1 cellular context compared by ENCODE assay signal in the genomic region with DNA sequence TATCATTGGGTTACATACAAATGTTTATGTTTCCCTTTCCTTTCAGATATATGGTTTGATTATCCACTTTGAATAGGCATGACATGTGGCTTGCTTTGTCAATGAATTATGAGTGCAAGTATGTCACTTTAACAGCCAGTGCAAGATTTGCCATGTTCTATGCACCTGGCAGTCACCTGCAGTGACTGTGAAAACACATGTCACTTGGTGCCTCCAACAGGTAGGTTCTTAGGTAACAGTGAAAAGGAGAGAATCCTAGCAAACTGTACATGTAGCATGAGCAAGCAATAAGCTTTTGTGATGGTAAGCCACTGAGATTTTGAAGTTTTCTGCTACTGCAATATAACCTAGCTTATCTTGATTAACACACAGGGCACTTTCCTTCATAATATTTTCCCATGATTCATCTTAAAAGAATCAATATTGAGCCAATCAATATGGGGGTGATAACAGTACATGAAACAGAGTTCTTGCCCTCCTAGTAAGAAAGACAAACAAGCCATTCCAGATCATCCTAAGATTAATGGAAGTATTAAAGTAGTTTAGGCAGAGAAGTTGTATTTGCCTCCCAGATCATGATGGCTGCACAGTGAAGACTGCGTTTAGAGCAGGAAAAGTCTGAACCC.
TF ChIP-seq lines count a peak whose summit lies in the region.

No MANE protein-coding gene starts in this region.

TF ChIP-seq in HepG2, 621 proteins besides CTCF, POLR2A, EP300 and RAD21 (continued from another document):
- TF ChIP-seq TCF7L2 (IDR thresholded peaks at IDR 0.05; ENCODE audit: low read depth, low read length) (no peak), HOXD1 (CRISPR knock-in tag; IDR thresholded peaks at IDR 0.05) (no peak), ZNF788 (CRISPR knock-in tag; IDR thresholded peaks at IDR 0.05; ENCODE audit: borderline replicate concordance) (no peak), YEATS2 (CRISPR knock-in tag; IDR thresholded peaks at IDR 0.05; ENCODE audit: borderline replicate concordance) (no peak)
- TF ChIP-seq, protein P1, sequence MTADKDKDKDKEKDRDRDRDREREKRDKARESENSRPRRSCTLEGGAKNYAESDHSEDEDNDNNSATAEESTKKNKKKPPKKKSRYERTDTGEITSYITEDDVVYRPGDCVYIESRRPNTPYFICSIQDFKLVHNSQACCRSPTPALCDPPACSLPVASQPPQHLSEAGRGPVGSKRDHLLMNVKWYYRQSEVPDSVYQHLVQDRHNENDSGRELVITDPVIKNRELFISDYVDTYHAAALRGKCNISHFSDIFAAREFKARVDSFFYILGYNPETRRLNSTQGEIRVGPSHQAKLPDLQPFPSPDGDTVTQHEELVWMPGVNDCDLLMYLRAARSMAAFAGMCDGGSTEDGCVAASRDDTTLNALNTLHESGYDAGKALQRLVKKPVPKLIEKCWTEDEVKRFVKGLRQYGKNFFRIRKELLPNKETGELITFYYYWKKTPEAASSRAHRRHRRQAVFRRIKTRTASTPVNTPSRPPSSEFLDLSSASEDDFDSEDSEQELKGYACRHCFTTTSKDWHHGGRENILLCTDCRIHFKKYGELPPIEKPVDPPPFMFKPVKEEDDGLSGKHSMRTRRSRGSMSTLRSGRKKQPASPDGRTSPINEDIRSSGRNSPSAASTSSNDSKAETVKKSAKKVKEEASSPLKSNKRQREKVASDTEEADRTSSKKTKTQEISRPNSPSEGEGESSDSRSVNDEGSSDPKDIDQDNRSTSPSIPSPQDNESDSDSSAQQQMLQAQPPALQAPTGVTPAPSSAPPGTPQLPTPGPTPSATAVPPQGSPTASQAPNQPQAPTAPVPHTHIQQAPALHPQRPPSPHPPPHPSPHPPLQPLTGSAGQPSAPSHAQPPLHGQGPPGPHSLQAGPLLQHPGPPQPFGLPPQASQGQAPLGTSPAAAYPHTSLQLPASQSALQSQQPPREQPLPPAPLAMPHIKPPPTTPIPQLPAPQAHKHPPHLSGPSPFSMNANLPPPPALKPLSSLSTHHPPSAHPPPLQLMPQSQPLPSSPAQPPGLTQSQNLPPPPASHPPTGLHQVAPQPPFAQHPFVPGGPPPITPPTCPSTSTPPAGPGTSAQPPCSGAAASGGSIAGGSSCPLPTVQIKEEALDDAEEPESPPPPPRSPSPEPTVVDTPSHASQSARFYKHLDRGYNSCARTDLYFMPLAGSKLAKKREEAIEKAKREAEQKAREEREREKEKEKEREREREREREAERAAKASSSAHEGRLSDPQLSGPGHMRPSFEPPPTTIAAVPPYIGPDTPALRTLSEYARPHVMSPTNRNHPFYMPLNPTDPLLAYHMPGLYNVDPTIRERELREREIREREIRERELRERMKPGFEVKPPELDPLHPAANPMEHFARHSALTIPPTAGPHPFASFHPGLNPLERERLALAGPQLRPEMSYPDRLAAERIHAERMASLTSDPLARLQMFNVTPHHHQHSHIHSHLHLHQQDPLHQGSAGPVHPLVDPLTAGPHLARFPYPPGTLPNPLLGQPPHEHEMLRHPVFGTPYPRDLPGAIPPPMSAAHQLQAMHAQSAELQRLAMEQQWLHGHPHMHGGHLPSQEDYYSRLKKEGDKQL (CRISPR knock-in tag; IDR thresholded peaks at IDR 0.05; ENCODE audit: low read depth) = no peak
